In the genomic region with DNA sequence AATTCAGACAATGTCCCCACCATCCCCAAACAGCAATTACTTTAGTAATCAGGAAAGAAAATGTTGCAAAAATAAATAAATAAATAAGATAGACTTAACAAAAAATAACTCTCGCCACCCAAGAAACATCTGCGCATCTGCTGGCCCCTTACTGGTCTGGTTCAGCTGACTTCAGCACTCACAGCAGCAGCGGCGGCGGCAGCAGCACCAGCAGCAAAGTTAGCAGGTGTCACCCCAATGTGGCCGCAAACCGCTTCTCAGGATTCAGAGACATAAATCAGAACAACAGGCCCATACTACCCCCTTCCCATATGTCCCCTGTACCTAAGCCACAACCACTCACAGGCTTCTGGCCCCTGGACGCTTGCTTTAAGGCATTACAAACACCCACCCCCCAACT, we compare ENCODE assay signal across 15 cellular contexts.
DNase-seq lines count a peak whose midpoint lies in the region; ATAC-seq and TF ChIP-seq lines count a peak whose summit lies in the region.
"Had no signal": no experiment of that assay in that cellular context is flagged by ENCODE, and none has a peak within 500 bp of the region (broad histone marks: within the 10 kb centered on the region; RNA-seq: fewer than 3 reads in every experiment).

No MANE protein-coding gene starts in this region.

- no peaks in the 10 kb centered on the region for H3K4me1 ChIP-seq in H9 (ENCODE audit: insufficient read depth, low read length)

- no peaks in the 10 kb centered on the region for H3K79me2 ChIP-seq in H9 (ENCODE audit: insufficient read depth, low read length)

- no peaks in the 10 kb centered on the region for H3K27me3 ChIP-seq in H9 (ENCODE audit: insufficient read depth, low read length)
- H3K27me3 ChIP-seq: BLaER1 treated with 17β-estradiol and CSF1 and Interleukin-3, amounts not matched to agents 10 nM and 100 nM had no signal

- no peak overlapping the region for H3K23ac ChIP-seq in H9 (ENCODE audit: insufficient read length, low read depth, low read length)

- H2BK15ac ChIP-seq in H9 (ENCODE audit: low read depth, low read length) = no peak overlapping the region

- DNase-seq in H9 (peak; percentile 15), RPMI8226 (peak; percentile 80), nephron progenitor cell (no peak), progenitor cell of endocrine pancreas (ENCODE audit: low spot score, unreplicated experiment) (no peak), NCI-H1694 (lab: John Stamatoyannopoulos, UW) (no peak)
- no peak for DNase-seq in activated CD4-positive, alpha-beta T cell treated with anti-CD3 and anti-CD28 coated beads, Interleukin-2, amount 50 U/mL, for 1 hour
- DNase-seq: ACHN; CD4-positive, CD25-positive, alpha-beta regulatory T cell; DMS153; EL had no signal

- no peak overlapping the region for H2BK20ac ChIP-seq in H9 (ENCODE audit: low read depth, low read length, poor library complexity, severe bottlenecking)

- no peaks in the 10 kb centered on the region for H3K9me3 Mint-ChIP-seq in H9
- H3K9me3 Mint-ChIP-seq in nephron progenitor cell = peaks cover 6% of the 10 kb centered on the region
- no peaks in the 10 kb centered on the region for H3K9me3 Mint-ChIP-seq in progenitor cell of endocrine pancreas (ENCODE audit: low read depth)

- H2BK120ac ChIP-seq in H9 (ENCODE audit: low read depth, low read length, poor library complexity, severe bottlenecking) = no peak overlapping the region

- no peak overlapping the region for H3K9ac ChIP-seq in H9 (ENCODE audit: extremely low read depth, insufficient read length, low read length)
- H3K9ac ChIP-seq: BLaER1 treated with 17β-estradiol and CSF1 and Interleukin-3, amounts not matched to agents 10 nM and 100 nM had no signal

- H3K14ac ChIP-seq in H9 (ENCODE audit: insufficient read depth, low read length) = no peak overlapping the region

- H4K5ac ChIP-seq in H9 (ENCODE audit: insufficient read length, low read depth, low read length) = no peak overlapping the region

- no peak overlapping the region for H2AK5ac ChIP-seq in H9 (ENCODE audit: insufficient read length, low read length)

- H2BK12ac ChIP-seq in H9 (ENCODE audit: insufficient read length, low read depth, low read length) = no peak overlapping the region

- no peak overlapping the region for H3K27ac ChIP-seq in H9 (ENCODE audit: insufficient read length, low read depth, low read length)
- H3K27ac ChIP-seq: BLaER1 treated with 17β-estradiol and CSF1 and Interleukin-3, amounts not matched to agents 10 nM and 100 nM had no signal

- no peaks in the 10 kb centered on the region for H3K23me2 ChIP-seq in H9 (ENCODE audit: insufficient read length, low read depth, low read length, poor library complexity, severe bottlenecking)

- H3K4me2 ChIP-seq in H9 (ENCODE audit: insufficient read depth, insufficient read length, low read length) = no peak overlapping the region
- H3K4me2 ChIP-seq: BLaER1 treated with 17β-estradiol and CSF1 and Interleukin-3, amounts not matched to agents 10 nM and 100 nM had no signal

- no peak overlapping the region for H3K27ac Mint-ChIP-seq in H9
- peak overlapping the region; percentile 37 for H3K27ac Mint-ChIP-seq in nephron progenitor cell
- peak overlapping the region; percentile 56 for H3K27ac Mint-ChIP-seq in progenitor cell of endocrine pancreas

- H3K4me1 Mint-ChIP-seq in H9 = peaks cover 4% of the 10 kb centered on the region in 2 experiments
- peaks cover 21% of the 10 kb centered on the region for H3K4me1 Mint-ChIP-seq in nephron progenitor cell
- peaks cover 7% of the 10 kb centered on the region for H3K4me1 Mint-ChIP-seq in progenitor cell of endocrine pancreas (ENCODE audit: low read depth)
- H3K4me1 Mint-ChIP-seq: CD4-positive, CD25-positive, alpha-beta regulatory T cell had no signal

- H3K4me3 Mint-ChIP-seq in H9 (no peak overlapping the region), nephron progenitor cell (no peak overlapping the region), progenitor cell of endocrine pancreas (ENCODE audit: low read depth) (no peak overlapping the region)
- H3K4me3 Mint-ChIP-seq: CD4-positive, CD25-positive, alpha-beta regulatory T cell had no signal

- no peak overlapping the region for H4K91ac ChIP-seq in H9 (ENCODE audit: insufficient read length, low read depth, low read length)

- H3K79me1 ChIP-seq in H9 (ENCODE audit: insufficient read depth, low read depth, low read length, poor library complexity, severe bottlenecking) = no peaks in the 10 kb centered on the region

- H2AFZ ChIP-seq in H9 (ENCODE audit: low read length) = no peak overlapping the region

- no peaks in the 10 kb centered on the region for H4K20me1 ChIP-seq in H9 (ENCODE audit: control insufficient read depth, insufficient read depth, insufficient read length)
- H4K20me1 ChIP-seq: BLaER1 treated with 17β-estradiol and CSF1 and Interleukin-3, amounts not matched to agents 10 nM and 100 nM had no signal

- H3K36me3 Mint-ChIP-seq in H9 (ENCODE audit: insufficient read depth in 1 of 3, low read depth in 3 of 3) (no peaks in the 10 kb centered on the region), nephron progenitor cell (ENCODE audit: low read depth) (no peaks in the 10 kb centered on the region), progenitor cell of endocrine pancreas (ENCODE audit: insufficient read depth) (no peaks in the 10 kb centered on the region)
- H3K36me3 Mint-ChIP-seq: CD4-positive, CD25-positive, alpha-beta regulatory T cell had no signal

- H3T11ph ChIP-seq in H9 (ENCODE audit: low read length) = no peak overlapping the region

- no CpG with 5 or more reads among the region's 8 CpGs for WGBS in H9 (ENCODE audit: extremely low coverage, insufficient read length, low lambda C conversion rate)

- H3K56ac ChIP-seq in H9 (ENCODE audit: insufficient read length, low read depth, low read length) = no peak overlapping the region

- H3K27me3 Mint-ChIP-seq in H9 (ENCODE audit: low read depth) (no peaks in the 10 kb centered on the region), nephron progenitor cell (ENCODE audit: low read depth, poor library complexity) (peaks cover 9% of the 10 kb centered on the region), progenitor cell of endocrine pancreas (peaks cover 3% of the 10 kb centered on the region)
- H3K27me3 Mint-ChIP-seq: CD4-positive, CD25-positive, alpha-beta regulatory T cell had no signal

- no peak overlapping the region for H3K4ac ChIP-seq in H9 (ENCODE audit: low read depth, low read length)

- no peak overlapping the region for H2BK5ac ChIP-seq in H9 (ENCODE audit: insufficient read length, low read length)

- H3K18ac ChIP-seq in H9 (ENCODE audit: insufficient read length, low read depth, low read length) = no peak overlapping the region

- H4K8ac ChIP-seq in H9 (replicated peaks; ENCODE audit: insufficient read length, low read depth, low read length) = no peak overlapping the region

- no peaks in the 10 kb centered on the region for H3K9me3 ChIP-seq in H9 (ENCODE audit: control insufficient read depth, low read depth, low read length)

- TF ChIP-seq CTCF in H9 (conservative IDR thresholded peaks at IDR 0.05) (no peak), nephron progenitor cell (IDR thresholded peaks at IDR 0.05) (no peak), progenitor cell of endocrine pancreas (IDR thresholded peaks at IDR 0.05; ENCODE audit: unreplicated experiment) (no peak)

- no peak for ATAC-seq in GM18498 (IDR thresholded peaks at IDR 0.05; ENCODE audit: unreplicated experiment)
- ATAC-seq in GM18861 (IDR thresholded peaks at IDR 0.05; ENCODE audit: unreplicated experiment) = no peak
- ATAC-seq: HCT116, HepG2 had no signal

Comparison
In these comparisons a context has a peak if more than half of its experiments do, and no peak if none do; other contexts are left out.
1. DNase-seq: peak in H9 (single experiment) and RPMI8226 (single experiment); none in nephron progenitor cell (single experiment), progenitor cell of endocrine pancreas (single experiment), activated CD4-positive, alpha-beta T cell treated with anti-CD3 and anti-CD28 coated beads, Interleukin-2, amount 50 U/mL, for 1 hour (single experiment) and NCI-H1694 (single experiment).
2. H3K27ac Mint-ChIP-seq: peak in nephron progenitor cell (single experiment) and progenitor cell of endocrine pancreas (single experiment); none in H9 (0 of 3).